36 cellular contexts compared by ENCODE assay signal in genomic region chr7:82417898-82418297, GRCh38. TPM values are rescaled to one million over a fixed set of nuclear protein-coding genes. Genes with fewer than 3 reads are reported as not detected.
"Had no signal": no experiment of that assay in that cellular context is flagged by ENCODE, and none has a peak within 500 bp of the region (broad histone marks: within the 10 kb centered on the region; RNA-seq: fewer than 3 reads in every experiment).

No MANE protein-coding gene starts in this region.

- DNase-seq: Karpas-422, Kasumi-1, KG1, MG63, MM.1S, MV-4-11, NCI-H1048, NCI-H1092, NCI-H1092 treated with DMSO at 0.1 percent for 48 hours, NCI-H1105, NCI-H1105 treated with DMSO at 0.1 percent for 48 hours, NCI-H1417, NCI-H1417 treated with DMSO at 0.1 percent for 48 hours, NCI-H1436, NCI-H1436 treated with DMSO at 0.1 percent for 48 hours, NCI-H146, NCI-H1694, NCI-H1694 treated with DMSO at 0.1 percent for 48 hours, NCI-H187, NCI-H187 treated with DMSO at 0.1 percent for 48 hours, NCI-H1930, NCI-H2029, NCI-H2029 treated with DMSO at 0.1 percent for 48 hours, NCI-H2081, NCI-H2081 treated with DMSO at 0.1 percent for 48 hours, NCI-H2107, NCI-H2171, NCI-H2171 treated with DMSO at 0.1 percent for 48 hours, NCI-H2227 treated with DMSO at 0.1 percent for 48 hours, NCI-H226, NCI-H345, NCI-H446, NCI-H446 treated with DMSO at 0.1 percent for 48 hours, NCI-H510A had no signal

- H3K9me3 ChIP-seq: MG63 had no signal

- H3K9ac ChIP-seq: KMS-11 had no signal

- H3K36me3 ChIP-seq: MG63 had no signal

- H3K4me2 ChIP-seq: KMS-11 had no signal

- H3K27me3 ChIP-seq: MG63 had no signal

- H3K27ac ChIP-seq: KMS-11 had no signal

- H3K4me3 ChIP-seq: MG63 had no signal

RNA-seq across cellular contexts. Expression of gene CACNA2D1, which starts 25.7 kb away (rescaled TPM):
- total RNA-seq: MCF 10A had no signal
